Comparison of ENCODE assay signal across 10 cellular contexts in genomic region chr6:152059909-152060308, GRCh38.
"Had no signal": no experiment of that assay in that cellular context is flagged by ENCODE, and none has a peak within 500 bp of the region (broad histone marks: within the 10 kb centered on the region; RNA-seq: fewer than 3 reads in every experiment).

No MANE protein-coding gene starts in this region.

- H3K36me3 ChIP-seq: HAP-1 had no signal

- H3K4me1 ChIP-seq: HAP-1 had no signal

- FAIRE-seq: H1, H54 had no signal

- H3K4me3 ChIP-seq: GM23248, GM23338, HAP-1 had no signal

- H3K9ac ChIP-seq: GM23248 had no signal

- H3K27ac ChIP-seq: GM23248 had no signal

- H3K9me3 ChIP-seq: HAP-1 had no signal

- DNase-seq: GM23248, GOT3, H7, H9, HCEC 1CT, HFFc6 had no signal
